ENCODE assay signal across 12 cellular contexts in the genomic region with DNA sequence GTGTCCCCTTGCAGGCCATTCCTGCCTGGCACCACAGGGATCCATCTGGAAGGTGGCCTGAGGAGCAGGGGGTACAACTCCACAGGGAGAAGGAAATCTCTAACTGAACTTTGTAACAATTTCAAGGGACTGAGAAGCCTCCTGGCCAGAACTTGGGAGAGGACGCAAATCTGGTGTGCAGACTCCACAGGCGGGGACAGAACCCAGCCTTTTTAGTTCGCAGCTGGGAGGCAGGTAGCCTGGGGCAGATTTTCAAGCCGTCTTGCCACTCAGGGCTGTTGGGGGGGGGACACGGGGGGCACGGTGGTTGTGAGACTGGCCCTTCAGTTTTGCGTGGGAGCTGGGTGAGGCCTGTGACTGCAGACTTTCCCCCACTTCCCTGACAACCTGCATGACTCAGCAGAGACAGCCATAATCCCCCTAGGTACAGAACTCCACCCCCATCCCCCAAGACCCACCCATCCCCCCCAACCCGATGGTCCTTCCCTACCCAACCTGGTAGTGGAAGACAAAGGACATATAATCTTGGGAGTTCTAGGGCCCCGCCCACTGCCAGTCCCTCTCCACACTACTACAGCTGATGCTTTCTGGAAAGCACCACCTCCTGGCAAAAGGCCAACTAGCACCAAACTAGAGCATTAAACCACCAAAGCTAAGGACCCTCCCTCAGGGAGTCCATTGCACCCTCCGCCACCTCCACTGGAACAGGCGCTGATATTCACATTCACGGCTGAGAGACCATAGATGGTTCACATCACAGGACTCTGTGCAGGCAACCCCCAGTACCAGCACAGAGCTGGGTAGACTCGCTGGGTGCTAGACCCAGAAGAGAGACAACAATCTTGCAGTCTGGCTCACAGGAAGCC. TPM values are rescaled to one million over a fixed set of nuclear protein-coding genes. Genes with fewer than 3 reads are reported as not detected.
DNase-seq lines count a peak whose midpoint lies in the region; ATAC-seq and TF ChIP-seq lines count a peak whose summit lies in the region.
"Had no signal": no experiment of that assay in that cellular context is flagged by ENCODE, and none has a peak within 500 bp of the region (broad histone marks: within the 10 kb centered on the region; RNA-seq: fewer than 3 reads in every experiment).

No MANE protein-coding gene starts in this region.

- peaks cover 53% of the 10 kb centered on the region for H3K4me1 Mint-ChIP-seq in activated CD4-positive, alpha-beta T cell treated with anti-CD3 and anti-CD28 coated beads, Interleukin-2, amount 10 ng/mL, durations not matched to agents 24 days and 14 days
- H3K4me1 Mint-ChIP-seq in central memory CD8-positive, alpha-beta T cell = peaks cover 71% of the 10 kb centered on the region
- H3K4me1 Mint-ChIP-seq in stimulated activated effector memory CD8-positive, alpha-beta T cell treated with anti-CD3 and anti-CD28 coated beads, Interleukin-12 subunit alpha, Interleukin-12 subunit beta, amount 100 ng/mL, for 72 hours = peaks cover 64% of the 10 kb centered on the region

- H2AFZ ChIP-seq in Loucy (ENCODE audit: low read length) = no peak overlapping the region

- H3K9ac ChIP-seq in Loucy (ENCODE audit: low read depth, low read length, poor library complexity, severe bottlenecking) = peak overlapping the region; percentile 62

- peak overlapping the region; percentile 51 for H3K4me2 ChIP-seq in Loucy (ENCODE audit: low read depth, low read length, poor library complexity, severe bottlenecking)

- H3K27me3 ChIP-seq in Loucy (ENCODE audit: insufficient read depth, low read length, poor library complexity, severe bottlenecking) (no peaks in the 10 kb centered on the region), upper lobe of right lung (no peaks in the 10 kb centered on the region)

- H3K27ac ChIP-seq in upper lobe of right lung = no peak overlapping the region

- H3K27me3 Mint-ChIP-seq in activated CD4-positive, alpha-beta T cell treated with anti-CD3 and anti-CD28 coated beads, Interleukin-2, amount 10 ng/mL, durations not matched to agents 24 days and 14 days = no peaks in the 10 kb centered on the region
- no peaks in the 10 kb centered on the region for H3K27me3 Mint-ChIP-seq in central memory CD8-positive, alpha-beta T cell
- H3K27me3 Mint-ChIP-seq: B cell had no signal

- ATAC-seq in central memory CD8-positive, alpha-beta T cell (replicated peaks; ENCODE audit: extremely low read depth, poor library complexity, severe bottlenecking) = no peak
- peak; percentile 40 for ATAC-seq in stimulated activated effector memory CD8-positive, alpha-beta T cell treated with anti-CD3 and anti-CD28 coated beads, Interleukin-12 subunit alpha, Interleukin-12 subunit beta, amount 100 ng/mL, for 72 hours
- no peak for ATAC-seq in upper lobe of right lung
- ATAC-seq in GM18909 (IDR thresholded peaks at IDR 0.05; ENCODE audit: poor library complexity, unreplicated experiment) = no peak
- ATAC-seq in Right ventricle myocardium inferior = no peak

- peak overlapping the region; percentile 39 for H3K4me3 Mint-ChIP-seq in activated CD4-positive, alpha-beta T cell treated with anti-CD3 and anti-CD28 coated beads, Interleukin-2, amount 10 ng/mL, durations not matched to agents 24 days and 14 days
- no peak overlapping the region for H3K4me3 Mint-ChIP-seq in central memory CD8-positive, alpha-beta T cell
- H3K4me3 Mint-ChIP-seq in stimulated activated effector memory CD8-positive, alpha-beta T cell treated with anti-CD3 and anti-CD28 coated beads, Interleukin-12 subunit alpha, Interleukin-12 subunit beta, amount 100 ng/mL, for 72 hours = peak overlapping the region; percentile 17
- H3K4me3 Mint-ChIP-seq: B cell had no signal

- H3F3A ChIP-seq in Loucy (ENCODE audit: low read depth) = no peaks in the 10 kb centered on the region

- peaks cover 2% of the 10 kb centered on the region for H4K20me1 ChIP-seq in Loucy (ENCODE audit: insufficient read depth, low read length, poor library complexity, severe bottlenecking)

- intact Hi-C loops in activated CD4-positive, alpha-beta T cell treated with anti-CD3 and anti-CD28 coated beads, Interleukin-2, amount 10 ng/mL, durations not matched to agents 24 days and 14 days (cut with micrococcal nuclease) = no loop called here
- intact Hi-C loops in upper lobe of right lung (cut with DNase I) = no loop called here
- intact Hi-C loops in Right ventricle myocardium inferior (cut with DNase I) = no loop called here

- H3K4me1 ChIP-seq in Loucy (ENCODE audit: insufficient read depth, low read length, poor library complexity, severe bottlenecking) = peaks cover 33% of the 10 kb centered on the region
- no peaks in the 10 kb centered on the region for H3K4me1 ChIP-seq in upper lobe of right lung

- H3K79me2 ChIP-seq in Loucy (ENCODE audit: insufficient read depth, low read length) = peaks cover 34% of the 10 kb centered on the region

- no peaks in the 10 kb centered on the region for H3K9me2 ChIP-seq in Loucy (replicated peaks; ENCODE audit: low read depth, low read length)

- H3K9me3 Mint-ChIP-seq in activated CD4-positive, alpha-beta T cell treated with anti-CD3 and anti-CD28 coated beads, Interleukin-2, amount 10 ng/mL, durations not matched to agents 24 days and 14 days = no peaks in the 10 kb centered on the region
- H3K9me3 Mint-ChIP-seq in central memory CD8-positive, alpha-beta T cell = no peaks in the 10 kb centered on the region
- no peaks in the 10 kb centered on the region for H3K9me3 Mint-ChIP-seq in stimulated activated effector memory CD8-positive, alpha-beta T cell treated with anti-CD3 and anti-CD28 coated beads, Interleukin-12 subunit alpha, Interleukin-12 subunit beta, amount 100 ng/mL, for 72 hours

- TF ChIP-seq CTCF in Loucy (conservative IDR thresholded peaks at IDR 0.05; ENCODE audit: low read length) = no peak
- no peak for TF ChIP-seq CTCF in upper lobe of right lung (IDR thresholded peaks at IDR 0.05)

- H3K36me3 ChIP-seq in Loucy (ENCODE audit: insufficient read depth, low read length) = no peaks in the 10 kb centered on the region
- H3K36me3 ChIP-seq in upper lobe of right lung = peaks cover 10% of the 10 kb centered on the region

- peak; percentile 63 for DNase-seq in activated CD4-positive, alpha-beta T cell treated with anti-CD3 and anti-CD28 coated beads, Interleukin-2, amount 10 ng/mL, durations not matched to agents 24 days and 14 days
- DNase-seq in activated CD4-positive, alpha-beta T cell treated with anti-CD3 and anti-CD28 coated beads, Interleukin-2, amount 50 U/mL, for 48 hours = no peak
- DNase-seq in central memory CD8-positive, alpha-beta T cell (ENCODE audit: low spot score in 2 of 2) = no peak
- no peak for DNase-seq in stimulated activated effector memory CD8-positive, alpha-beta T cell treated with anti-CD3 and anti-CD28 coated beads, Interleukin-12 subunit alpha, Interleukin-12 subunit beta, amount 100 ng/mL, for 72 hours (ENCODE audit: low spot score in 2 of 2)
- DNase-seq in upper lobe of right lung (no peak), Right ventricle myocardium inferior (ENCODE audit: missing footprints) (no peak)
- DNase-seq: central memory CD4-positive, alpha-beta T cell; occipital lobe; T-helper 9 cell had no signal

- peak overlapping the region; percentile 35 for H3K4me3 ChIP-seq in Loucy (ENCODE audit: low read length, poor library complexity, severe bottlenecking)
- H3K4me3 ChIP-seq in upper lobe of right lung = no peak overlapping the region

- no peak overlapping the region for H3K27ac Mint-ChIP-seq in activated CD4-positive, alpha-beta T cell treated with anti-CD3 and anti-CD28 coated beads, Interleukin-2, amount 10 ng/mL, durations not matched to agents 24 days and 14 days
- H3K27ac Mint-ChIP-seq in central memory CD8-positive, alpha-beta T cell (ENCODE audit: low read depth) = peak overlapping the region; percentile 3
- H3K27ac Mint-ChIP-seq in stimulated activated effector memory CD8-positive, alpha-beta T cell treated with anti-CD3 and anti-CD28 coated beads, Interleukin-12 subunit alpha, Interleukin-12 subunit beta, amount 100 ng/mL, for 72 hours = peak overlapping the region; percentile 69
- H3K27ac Mint-ChIP-seq: B cell had no signal

- H3K9me3 ChIP-seq in Loucy (ENCODE audit: insufficient read depth, low read depth, low read length) (no peaks in the 10 kb centered on the region), upper lobe of right lung (no peaks in the 10 kb centered on the region)

- H3K36me3 Mint-ChIP-seq in activated CD4-positive, alpha-beta T cell treated with anti-CD3 and anti-CD28 coated beads, Interleukin-2, amount 10 ng/mL, durations not matched to agents 24 days and 14 days (ENCODE audit: low read depth) = peaks cover 15% of the 10 kb centered on the region
- peaks cover 2% of the 10 kb centered on the region for H3K36me3 Mint-ChIP-seq in central memory CD8-positive, alpha-beta T cell (ENCODE audit: insufficient read depth)
- H3K36me3 Mint-ChIP-seq in stimulated activated effector memory CD8-positive, alpha-beta T cell treated with anti-CD3 and anti-CD28 coated beads, Interleukin-12 subunit alpha, Interleukin-12 subunit beta, amount 100 ng/mL, for 72 hours = no peaks in the 10 kb centered on the region

RNA-seq across cellular contexts. Expression of a gene that starts 3.0 kb away (rescaled TPM):
- total RNA-seq in activated CD4-positive, alpha-beta T cell treated with anti-CD3 and anti-CD28 coated beads, Interleukin-2, amount 10 ng/mL, durations not matched to agents 24 days and 14 days = 2.1 and 3.3 TPM in 2 replicates
- total RNA-seq in upper lobe of right lung (1.0 TPM), Right ventricle myocardium inferior (not detected)

RNA-seq across cellular contexts. Expression of a gene that starts 33.0 kb away (rescaled TPM):
- 43.6 and 44.1 TPM in 2 replicates for total RNA-seq in activated CD4-positive, alpha-beta T cell treated with anti-CD3 and anti-CD28 coated beads, Interleukin-2, amount 10 ng/mL, durations not matched to agents 24 days and 14 days
- 31.2 TPM for total RNA-seq in upper lobe of right lung
- total RNA-seq in Right ventricle myocardium inferior = 13.3 TPM
